Comparison of ENCODE assay signal across 12 cellular contexts in the genomic region with DNA sequence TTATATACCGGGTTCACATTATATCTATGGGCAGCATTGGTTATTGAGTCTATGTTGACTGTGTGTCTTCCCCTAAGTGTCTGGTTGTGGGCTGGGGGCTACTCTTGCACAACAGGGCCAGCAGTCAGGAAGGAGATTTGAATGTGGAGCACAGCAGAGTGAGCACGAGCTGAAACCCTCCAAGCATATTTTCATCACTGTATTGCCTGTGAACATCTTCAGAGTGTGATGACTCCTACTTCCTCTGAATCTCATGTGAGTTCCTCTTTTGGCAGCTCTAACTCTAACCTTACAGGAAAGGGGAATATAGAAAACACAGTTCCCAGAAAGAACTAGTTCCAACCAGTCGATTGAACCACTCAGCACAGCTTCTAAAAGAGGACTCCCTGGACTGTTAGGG.
DNase-seq lines count a peak whose midpoint lies in the region; ATAC-seq, FAIRE-seq and TF ChIP-seq lines count a peak whose summit lies in the region.
"Had no signal": no experiment of that assay in that cellular context is flagged by ENCODE, and none has a peak within 500 bp of the region (broad histone marks: within the 10 kb centered on the region; RNA-seq: fewer than 3 reads in every experiment).

No MANE protein-coding gene starts in this region.

- POLR2A ChIA-PET in K562 (lab: Yijun Ruan, JAX): interaction anchor here (0.7 kb wide), 2 partner anchors 88 to 213 kb away, joined by 3 read pairs; no protein-coding TSS in a partner anchor
- POLR2A ChIA-PET in activated CD8-positive, alpha-beta T cell treated with anti-CD3 and anti-CD28 coated beads for 36 hours (lab: Charles Lee): no interaction called here

- peaks cover 10% of the 10 kb centered on the region for H3K36me3 Mint-ChIP-seq in endodermal cell (ENCODE audit: low read depth)
- no peaks in the 10 kb centered on the region for H3K36me3 Mint-ChIP-seq in activated T-helper 2 cell treated with anti-CD3 and anti-CD28 coated beads, Interferon-gamma antibody, Interleukin-2, Interleukin-4, amounts not matched to agents 10 μg/mL and 5 μg/mL and 100 μg/mL, durations not matched to agents 14 hours and 24 hours and 36 hours (ENCODE audit: low read depth)
- no peaks in the 10 kb centered on the region for H3K36me3 Mint-ChIP-seq in activated CD8-positive, alpha-beta T cell treated with anti-CD3 and anti-CD28 coated beads for 36 hours (ENCODE audit: low read depth)

- H3K27ac Mint-ChIP-seq in endodermal cell: no peak overlapping the region
- no peak overlapping the region for H3K27ac Mint-ChIP-seq in activated T-helper 2 cell treated with anti-CD3 and anti-CD28 coated beads, Interferon-gamma antibody, Interleukin-2, Interleukin-4, amounts not matched to agents 10 μg/mL and 5 μg/mL and 100 μg/mL, durations not matched to agents 14 hours and 24 hours and 36 hours
- no peak overlapping the region for H3K27ac Mint-ChIP-seq in activated CD8-positive, alpha-beta T cell treated with anti-CD3 and anti-CD28 coated beads for 36 hours

- ATAC-seq in GM18519 (IDR thresholded peaks at IDR 0.05; ENCODE audit: low FRiP score, unreplicated experiment): peak; percentile 82
- ATAC-seq in K562: no peak
- ATAC-seq in gastrocnemius medialis: peak in 1 of 2 donors; percentile 46
- no peak for ATAC-seq in activated CD8-positive, alpha-beta T cell treated with anti-CD3 and anti-CD28 coated beads for 36 hours

- H3K36me3 ChIP-seq in K562 (ENCODE audit: control insufficient read depth, insufficient read depth, low read length): no peaks in the 10 kb centered on the region
- H3K36me3 ChIP-seq in gastrocnemius medialis: no peaks in the 10 kb centered on the region
- no peaks in the 10 kb centered on the region for H3K36me3 ChIP-seq in endodermal cell (ENCODE audit: control insufficient read depth, insufficient read depth, low read length)

- H3K27me3 ChIP-seq in HL-60 (ENCODE audit: insufficient read depth, poor library complexity, severe bottlenecking): no peaks in the 10 kb centered on the region
- H3K27me3 ChIP-seq in K562 (ENCODE audit: control insufficient read depth in 2 of 2, insufficient read depth in 2 of 2, low read length in 2 of 2): no peaks in the 10 kb centered on the region
- no peaks in the 10 kb centered on the region for H3K27me3 ChIP-seq in gastrocnemius medialis
- H3K27me3 ChIP-seq in endodermal cell (ENCODE audit: control insufficient read depth, insufficient read depth, low read length, poor library complexity, severe bottlenecking): no peaks in the 10 kb centered on the region

- no peak for TF ChIP-seq POLR2A in K562 (conservative IDR thresholded peaks at IDR 0.05)
- no peak for TF ChIP-seq POLR2A in gastrocnemius medialis (IDR thresholded peaks at IDR 0.05)

- CTCF ChIA-PET in K562 (lab: Yijun Ruan, JAX; ENCODE audit: low intra/inter-chr PET ratio): no interaction called here
- CTCF ChIA-PET in activated CD8-positive, alpha-beta T cell treated with anti-CD3 and anti-CD28 coated beads for 36 hours (lab: Charles Lee): no interaction called here

- H3K9me3 ChIP-seq in K562 (replicated peaks; ENCODE audit: control insufficient read depth, insufficient read depth, low read depth, low read length) (peaks cover 2% of the 10 kb centered on the region; the same call in 1 of the 2 replicates), gastrocnemius medialis (no peaks in the 10 kb centered on the region), endodermal cell (ENCODE audit: control insufficient read depth, low read length) (peaks cover 11% of the 10 kb centered on the region)

- no peaks in the 10 kb centered on the region for H3K4me1 Mint-ChIP-seq in endodermal cell
- H3K4me1 Mint-ChIP-seq in activated T-helper 2 cell treated with anti-CD3 and anti-CD28 coated beads, Interferon-gamma antibody, Interleukin-2, Interleukin-4, amounts not matched to agents 10 μg/mL and 5 μg/mL and 100 μg/mL, durations not matched to agents 14 hours and 24 hours and 36 hours (ENCODE audit: low read depth): no peaks in the 10 kb centered on the region
- no peaks in the 10 kb centered on the region for H3K4me1 Mint-ChIP-seq in activated CD8-positive, alpha-beta T cell treated with anti-CD3 and anti-CD28 coated beads for 36 hours (ENCODE audit: low read depth)

- DNase-seq in HL-60 (ENCODE audit: low read depth in 1 of 2, low spot score in 1 of 2) (peak; percentile 50 to 56), K562 (ENCODE audit: extremely low read depth in 1 of 4, low spot score in 3 of 4) (no peak), gastrocnemius medialis (peak; percentile 8 to 16), endodermal cell (no peak), SK-N-DZ (ENCODE audit: low spot score) (no peak)
- no peak for DNase-seq in activated T-helper 2 cell treated with anti-CD3 and anti-CD28 coated beads, Interferon-gamma antibody, Interleukin-2, Interleukin-4, amounts not matched to agents 10 μg/mL and 5 μg/mL and 100 μg/mL, durations not matched to agents 14 hours and 24 hours and 36 hours (ENCODE audit: low spot score)
- no peak for DNase-seq in activated CD8-positive, alpha-beta T cell treated with anti-CD3 and anti-CD28 coated beads for 36 hours
- DNase-seq: activated CD4-positive, alpha-beta T cell treated with anti-CD3 and anti-CD28 coated beads for 1 hour; activated gamma-delta T cell; cerebellar nuclear complex had no signal

- H2AFZ ChIP-seq in K562 (ENCODE audit: low read depth, low read length): no peak overlapping the region

- intact Hi-C loops in K562 (cut with micrococcal nuclease) (no loop called here), gastrocnemius medialis (cut with DNase I; ENCODE audit: low total_unique reads) (no loop called here)
- intact Hi-C loops in activated T-helper 2 cell treated with anti-CD3 and anti-CD28 coated beads, Interferon-gamma antibody, Interleukin-2, Interleukin-4, amounts not matched to agents 10 μg/mL and 5 μg/mL and 100 μg/mL, durations not matched to agents 14 hours and 24 hours and 36 hours (cut with micrococcal nuclease): no loop called here
- intact Hi-C loops in activated CD8-positive, alpha-beta T cell treated with anti-CD3 and anti-CD28 coated beads for 36 hours (cut with micrococcal nuclease): no loop called here

- H4K20me1 ChIP-seq in K562 (replicated peaks; ENCODE audit: control insufficient read depth, insufficient read depth, low read length): no peaks in the 10 kb centered on the region

- H3K9me3 Mint-ChIP-seq in endodermal cell: peaks cover 27% of the 10 kb centered on the region
- no peaks in the 10 kb centered on the region for H3K9me3 Mint-ChIP-seq in activated T-helper 2 cell treated with anti-CD3 and anti-CD28 coated beads, Interferon-gamma antibody, Interleukin-2, Interleukin-4, amounts not matched to agents 10 μg/mL and 5 μg/mL and 100 μg/mL, durations not matched to agents 14 hours and 24 hours and 36 hours
- peaks cover 3% of the 10 kb centered on the region for H3K9me3 Mint-ChIP-seq in activated CD8-positive, alpha-beta T cell treated with anti-CD3 and anti-CD28 coated beads for 36 hours

- TF ChIP-seq CTCF in HL-60 (IDR thresholded peaks at IDR 0.05; ENCODE audit: insufficient read depth, low read length): no peak
- no peak for TF ChIP-seq CTCF in K562 (IDR thresholded peaks at IDR 0.05 in 2 of 3, conservative IDR thresholded peaks at IDR 0.05 in 1 of 3; ENCODE audit: insufficient read depth in 2 of 3, low read depth in 1 of 3, low read length in 3 of 3)
- TF ChIP-seq CTCF in gastrocnemius medialis (IDR thresholded peaks at IDR 0.05 in 4 of 5, conservative IDR thresholded peaks at IDR 0.05 in 1 of 5): no peak
- no peak for TF ChIP-seq CTCF in endodermal cell (conservative IDR thresholded peaks at IDR 0.05)
- no peak for TF ChIP-seq CTCF in activated CD8-positive, alpha-beta T cell treated with anti-CD3 and anti-CD28 coated beads for 36 hours (IDR thresholded peaks at IDR 0.05)

- H3K4me3 ChIP-seq in HL-60 (replicated peaks; ENCODE audit: insufficient read depth, low read length): no peak overlapping the region
- H3K4me3 ChIP-seq in K562: no peak overlapping the region
- H3K4me3 ChIP-seq in gastrocnemius medialis: no peak overlapping the region
- H3K4me3 ChIP-seq in endodermal cell (ENCODE audit: low read length): no peak overlapping the region

- no peaks in the 10 kb centered on the region for H3K4me1 ChIP-seq in K562 (replicated peaks in 1 of 2; ENCODE audit: control insufficient read depth in 2 of 2, insufficient read depth in 2 of 2, low read length in 2 of 2)
- H3K4me1 ChIP-seq in gastrocnemius medialis: no peaks in the 10 kb centered on the region
- no peaks in the 10 kb centered on the region for H3K4me1 ChIP-seq in endodermal cell (ENCODE audit: control insufficient read depth, insufficient read depth, low read length)

- no peak overlapping the region for H3K4me3 Mint-ChIP-seq in endodermal cell
- no peak overlapping the region for H3K4me3 Mint-ChIP-seq in activated T-helper 2 cell treated with anti-CD3 and anti-CD28 coated beads, Interferon-gamma antibody, Interleukin-2, Interleukin-4, amounts not matched to agents 10 μg/mL and 5 μg/mL and 100 μg/mL, durations not matched to agents 14 hours and 24 hours and 36 hours (ENCODE audit: low read depth)
- no peak overlapping the region for H3K4me3 Mint-ChIP-seq in activated CD8-positive, alpha-beta T cell treated with anti-CD3 and anti-CD28 coated beads for 36 hours

- no peak overlapping the region for H3K27ac ChIP-seq in HL-60 (replicated peaks)
- H3K27ac ChIP-seq in K562 (ENCODE audit: extremely low read depth, low read depth, low read length): no peak overlapping the region
- no peak overlapping the region for H3K27ac ChIP-seq in gastrocnemius medialis
- H3K27ac ChIP-seq in endodermal cell (ENCODE audit: low read depth, low read length): no peak overlapping the region

- no peak for FAIRE-seq in K562 (lab: Jason Lieb, UNC)
- FAIRE-seq: frontal cortex had no signal

- no peak overlapping the region for H3K4me2 ChIP-seq in K562 (ENCODE audit: insufficient read depth, low read length)

- no peak for TF ChIP-seq EP300 in K562 (IDR thresholded peaks at IDR 0.05; ENCODE audit: low read length)

- H3K27me3 Mint-ChIP-seq in endodermal cell (ENCODE audit: insufficient read depth): no peaks in the 10 kb centered on the region
- no peaks in the 10 kb centered on the region for H3K27me3 Mint-ChIP-seq in activated T-helper 2 cell treated with anti-CD3 and anti-CD28 coated beads, Interferon-gamma antibody, Interleukin-2, Interleukin-4, amounts not matched to agents 10 μg/mL and 5 μg/mL and 100 μg/mL, durations not matched to agents 14 hours and 24 hours and 36 hours (ENCODE audit: low read depth)
- H3K27me3 Mint-ChIP-seq in activated CD8-positive, alpha-beta T cell treated with anti-CD3 and anti-CD28 coated beads for 36 hours: no peaks in the 10 kb centered on the region

- 7% methylated on average over 3 of the region's 3 CpGs for WGBS in K562 (ENCODE audit: insufficient coverage, low coverage, missing lambda C conversion rate)
- WGBS in endodermal cell (ENCODE audit: insufficient coverage in 1 of 2, insufficient read length in 1 of 2), 2 experiments: 91 to 94% methylated on average over 3 of the region's 3 CpGs

- no TSS peak for BruUV-seq in K562 (replicated peaks; lab: Mats Ljungman, UMichigan)

- in situ Hi-C loops in K562 (cut with MboI): no loop called here
- in situ Hi-C loops in gastrocnemius medialis (cut with MboI; ENCODE audit: low sequenced_read_pairs in 4 of 4): no loop called here

- H3K79me2 ChIP-seq in K562 (ENCODE audit: control insufficient read depth, insufficient read depth, low read length): no peaks in the 10 kb centered on the region

- no peak overlapping the region for H3K9ac ChIP-seq in K562 (ENCODE audit: insufficient read depth in 1 of 2, low read depth in 2 of 2, low read length in 2 of 2)
- H3K9ac ChIP-seq in endodermal cell (ENCODE audit: extremely low read depth, low read length, poor library complexity, severe bottlenecking): no peak overlapping the region

- no peak for TF ChIP-seq RAD21 in K562 (CRISPR knock-in tag; conservative IDR thresholded peaks at IDR 0.05 in 1 of 2, IDR thresholded peaks at IDR 0.05 in 1 of 2)

- H3K9me1 ChIP-seq in K562 (ENCODE audit: control insufficient read depth, insufficient read depth, low read length): no peaks in the 10 kb centered on the region

Comparison
In these comparisons a context has a peak if more than half of its experiments do, and no peak if none do; other contexts are left out.
1. DNase-seq: peak in HL-60 (2 of 2) and gastrocnemius medialis (2 of 2); none in K562 (0 of 4), endodermal cell (single experiment), activated T-helper 2 cell treated with anti-CD3 and anti-CD28 coated beads, Interferon-gamma antibody, Interleukin-2, Interleukin-4, amounts not matched to agents 10 μg/mL and 5 μg/mL and 100 μg/mL, durations not matched to agents 14 hours and 24 hours and 36 hours (single experiment), activated CD8-positive, alpha-beta T cell treated with anti-CD3 and anti-CD28 coated beads for 36 hours (single experiment) and SK-N-DZ (single experiment).